ENCODE assay signal across 8 cellular contexts in genomic region chr1:39080269-39080826, GRCh38. TPM values are rescaled to one million over a fixed set of nuclear protein-coding genes. Genes with fewer than 3 reads are reported as not detected.
DNase-seq lines count a peak whose midpoint lies in the region; ATAC-seq lines count a peak whose summit lies in the region.

No MANE protein-coding gene starts in this region.

- no peak for DNase-seq in activated T-cell treated with anti-CD3 and anti-CD28 coated beads, Interleukin-2, amount 50 U/mL, for 24 hours
- DNase-seq in activated T-cell treated with anti-CD3 and anti-CD28 coated beads for 4 hours: no peak
- DNase-seq in SW 1271 (lab: John Stamatoyannopoulos, UW): no peak
- no peak for DNase-seq in A172 (ENCODE audit: low spot score)
- no peak for DNase-seq in RKO (ENCODE audit: low spot score)

- H3K4me3 Mint-ChIP-seq in activated T-cell treated with anti-CD3 and anti-CD28 coated beads, Interleukin-2, amount 50 U/mL, for 24 hours: peak overlapping the region; percentile 66
- H3K4me3 Mint-ChIP-seq in activated T-helper 17 cell treated with anti-CD3 and anti-CD28 coated beads, Interleukin-2, amount 50 U/mL, for 72 hours: peak overlapping the region; percentile 71

- H3K4me1 Mint-ChIP-seq in activated T-cell treated with anti-CD3 and anti-CD28 coated beads, Interleukin-2, amount 50 U/mL, for 24 hours (ENCODE audit: low read depth): peaks cover 8% of the 10 kb centered on the region
- H3K4me1 Mint-ChIP-seq in activated T-helper 17 cell treated with anti-CD3 and anti-CD28 coated beads, Interleukin-2, amount 50 U/mL, for 72 hours: peaks cover 9% of the 10 kb centered on the region

- no peak for ATAC-seq in activated T-helper 17 cell treated with anti-CD3 and anti-CD28 coated beads, Interleukin-2, amount 50 U/mL, for 72 hours (replicated peaks)

- H3K27me3 ChIP-seq in subcutaneous abdominal adipose tissue (ENCODE audit: control insufficient read depth in 5 of 5, insufficient read depth in 4 of 5, low read length in 5 of 5): peaks cover 0 to 9% (median 3%) of the 10 kb centered on the region in 5 donors

- H3K9me3 Mint-ChIP-seq in activated T-cell treated with anti-CD3 and anti-CD28 coated beads, Interleukin-2, amount 50 U/mL, for 24 hours: no peaks in the 10 kb centered on the region
- no peaks in the 10 kb centered on the region for H3K9me3 Mint-ChIP-seq in activated T-helper 17 cell treated with anti-CD3 and anti-CD28 coated beads, Interleukin-2, amount 50 U/mL, for 72 hours

- no peak overlapping the region for H3K27ac Mint-ChIP-seq in activated T-cell treated with anti-CD3 and anti-CD28 coated beads, Interleukin-2, amount 50 U/mL, for 24 hours
- no peak overlapping the region for H3K27ac Mint-ChIP-seq in activated T-helper 17 cell treated with anti-CD3 and anti-CD28 coated beads, Interleukin-2, amount 50 U/mL, for 72 hours

- peaks cover 0 to 41% (median 30%) of the 10 kb centered on the region in 5 donors for H3K4me1 ChIP-seq in subcutaneous abdominal adipose tissue (ENCODE audit: control insufficient read depth in 5 of 5, insufficient read depth in 5 of 5, low read length in 5 of 5)

- H3K27ac ChIP-seq in subcutaneous abdominal adipose tissue (ENCODE audit: low read depth, low read length): no peak overlapping the region

- no peaks in the 10 kb centered on the region for H3K9me3 ChIP-seq in iPS-18c (ENCODE audit: control insufficient read depth, insufficient read depth, low read length)
- H3K9me3 ChIP-seq in subcutaneous abdominal adipose tissue (ENCODE audit: control insufficient read depth in 5 of 5, low read length in 5 of 5): no peaks in the 10 kb centered on the region

- no peaks in the 10 kb centered on the region for H3K36me3 Mint-ChIP-seq in activated T-cell treated with anti-CD3 and anti-CD28 coated beads, Interleukin-2, amount 50 U/mL, for 24 hours (ENCODE audit: low read depth)
- H3K36me3 Mint-ChIP-seq in activated T-helper 17 cell treated with anti-CD3 and anti-CD28 coated beads, Interleukin-2, amount 50 U/mL, for 72 hours (ENCODE audit: low read depth): no peaks in the 10 kb centered on the region

- H3K4me3 ChIP-seq in iPS-18c (ENCODE audit: insufficient read depth, low read depth, low read length): peak overlapping the region; percentile 49; the same call in 1 of the 2 replicates
- peak overlapping the region; percentile 39 to 71 (median 57) for H3K4me3 ChIP-seq in subcutaneous abdominal adipose tissue (ENCODE audit: low read depth in 1 of 5, low read length in 5 of 5)

- peak overlapping the region in 3 of 5 donors; percentile 21 to 45 (median 32) for H3K9ac ChIP-seq in subcutaneous abdominal adipose tissue (ENCODE audit: low read length in 5 of 5)

- peaks cover 41% of the 10 kb centered on the region for H3K27me3 Mint-ChIP-seq in activated T-cell treated with anti-CD3 and anti-CD28 coated beads, Interleukin-2, amount 50 U/mL, for 24 hours
- H3K27me3 Mint-ChIP-seq in activated T-helper 17 cell treated with anti-CD3 and anti-CD28 coated beads, Interleukin-2, amount 50 U/mL, for 72 hours: peaks cover 26% of the 10 kb centered on the region

- H3K36me3 ChIP-seq in subcutaneous abdominal adipose tissue (ENCODE audit: control insufficient read depth in 5 of 5, insufficient read depth in 5 of 5, low read length in 5 of 5): no peaks in the 10 kb centered on the region

RNA-seq across cellular contexts. Expression of gene NDUFS5, which starts 54.2 kb away (rescaled TPM):
- 100 to 1,000 TPM; 114 to 199 TPM for total RNA-seq in activated T-helper 17 cell treated with anti-CD3 and anti-CD28 coated beads, Interleukin-2, amount 50 U/mL, for 72 hours
- 692 and 1,210 TPM in 2 replicates for total RNA-seq in A172 (2014; rRNA removed; shearing (Covaris generic))
